ENCODE assay signal across 30 cellular contexts in the genomic region with DNA sequence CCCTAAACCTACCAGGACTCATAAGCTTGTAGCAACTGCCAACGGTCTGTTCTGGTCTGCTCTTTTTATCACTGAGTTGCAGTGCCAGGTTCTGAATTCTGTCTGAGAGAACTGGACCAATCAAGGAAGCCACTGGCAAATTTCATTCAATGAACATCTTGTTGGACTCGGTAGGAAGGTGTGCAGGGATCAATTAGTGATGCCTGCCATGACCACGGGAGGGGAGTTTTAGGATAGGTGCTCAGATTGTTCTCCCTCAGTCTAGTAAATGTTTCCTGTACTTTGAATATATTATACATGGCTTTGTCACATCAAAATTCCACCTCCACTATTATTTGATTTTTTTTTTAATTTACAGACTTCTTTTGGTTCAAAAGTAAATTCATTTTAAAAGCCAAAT.
"Had no signal": no experiment of that assay in that cellular context is flagged by ENCODE, and none has a peak within 500 bp of the region (broad histone marks: within the 10 kb centered on the region; RNA-seq: fewer than 3 reads in every experiment).

No MANE protein-coding gene starts in this region.

- H3K4me3 Mint-ChIP-seq: activated B cell treated with CpG ODN at 0.5 μM for 24 hours; activated CD8-positive, alpha-beta T cell treated with anti-CD3 and anti-CD28 coated beads for 36 hours; activated naive CD8-positive, alpha-beta T cell; activated T-cell treated with anti-CD3 and anti-CD28 coated beads, Interleukin-2, amount 50 U/mL, for 4 hours; activated T-helper 17 cell treated with anti-CD3 and anti-CD28 coated beads, Interleukin-2, amount 50 U/mL, for 72 hours; T-helper 17 cell; T-helper 2 cell treated with Interferon-gamma antibody and Interleukin-4, amounts not matched to agents 5 μg/mL and 100 μg/mL, for 36 hours had no signal

- H3K27ac Mint-ChIP-seq: activated B cell treated with CpG ODN at 0.5 μM for 24 hours; activated CD8-positive, alpha-beta T cell treated with anti-CD3 and anti-CD28 coated beads for 36 hours; activated naive CD8-positive, alpha-beta T cell; activated T-helper 17 cell treated with anti-CD3 and anti-CD28 coated beads, Interleukin-2, amount 50 U/mL, for 72 hours; T-helper 17 cell; T-helper 2 cell treated with Interferon-gamma antibody and Interleukin-4, amounts not matched to agents 5 μg/mL and 100 μg/mL, for 36 hours had no signal

- H3K4me1 ChIP-seq: body of pancreas, colonic mucosa, esophagus squamous epithelium, gastroesophageal sphincter, heart right ventricle had no signal

- H3K4me1 Mint-ChIP-seq: activated B cell treated with CpG ODN at 0.5 μM for 24 hours; activated T-helper 17 cell treated with anti-CD3 and anti-CD28 coated beads, Interleukin-2, amount 50 U/mL, for 72 hours; T-helper 17 cell had no signal

- H3K27ac ChIP-seq: body of pancreas, colonic mucosa, epithelial cell of prostate, esophagus squamous epithelium, gastroesophageal sphincter, heart right ventricle, WERI-Rb-1 had no signal

- H3K27me3 ChIP-seq: body of pancreas, colonic mucosa, esophagus squamous epithelium, gastroesophageal sphincter had no signal

- H3K36me3 ChIP-seq: colonic mucosa, gastroesophageal sphincter, heart right ventricle had no signal

- DNase-seq: activated B cell treated with CpG ODN at 0.5 μM for 24 hours; activated CD4-positive, alpha-beta T cell treated with anti-CD3 and anti-CD28 coated beads for 48 hours; activated CD4-positive, alpha-beta T cell treated with anti-CD3 and anti-CD28 coated beads, Interleukin-2, amount 50 U/mL, for 1 hour; activated CD4-positive, alpha-beta T cell treated with anti-CD3 and anti-CD28 coated beads, Interleukin-2, amount 50 U/mL, for 48 hours; activated CD8-positive, alpha-beta memory T cell treated with anti-CD3 and anti-CD28 coated beads for 24 hours; activated CD8-positive, alpha-beta T cell treated with anti-CD3 and anti-CD28 coated beads for 36 hours; activated effector memory CD4-positive, alpha-beta T cell treated with Interleukin-2 at 50 U/mL for 16 hours; activated gamma-delta T cell treated with Interleukin-2 at 50 U/mL for 16 hours; activated naive CD4-positive, alpha-beta T cell treated with anti-CD3 and anti-CD28 coated beads, Interleukin-2, amount 50 U/mL, for 16 hours; activated naive CD4-positive, alpha-beta T cell treated with Interleukin-2 at 50 U/mL for 16 hours; activated T-cell treated with anti-CD3 and anti-CD28 coated beads, Interleukin-2, amount 50 U/mL, for 4 hours; amygdala; aorta; body of pancreas; central memory CD4-positive, alpha-beta T cell; cerebellar nuclear complex; colonic mucosa; effector CD8-positive, alpha-beta T cell; esophagus squamous epithelium; foreskin melanocyte; heart right ventricle; T-helper 1 cell; T-helper 17 cell; T1000; WERI-Rb-1 had no signal

- H3K36me3 Mint-ChIP-seq: activated naive CD8-positive, alpha-beta T cell had no signal

- H3K9me3 Mint-ChIP-seq: T-helper 2 cell treated with Interferon-gamma antibody and Interleukin-4, amounts not matched to agents 5 μg/mL and 100 μg/mL, for 36 hours had no signal

- H3K4me3 ChIP-seq: body of pancreas, colonic mucosa, esophagus squamous epithelium, gastroesophageal sphincter, heart right ventricle had no signal

- H3K9me3 ChIP-seq: colonic mucosa had no signal
